ENCODE assay signal across 3 cellular contexts in the genomic region with DNA sequence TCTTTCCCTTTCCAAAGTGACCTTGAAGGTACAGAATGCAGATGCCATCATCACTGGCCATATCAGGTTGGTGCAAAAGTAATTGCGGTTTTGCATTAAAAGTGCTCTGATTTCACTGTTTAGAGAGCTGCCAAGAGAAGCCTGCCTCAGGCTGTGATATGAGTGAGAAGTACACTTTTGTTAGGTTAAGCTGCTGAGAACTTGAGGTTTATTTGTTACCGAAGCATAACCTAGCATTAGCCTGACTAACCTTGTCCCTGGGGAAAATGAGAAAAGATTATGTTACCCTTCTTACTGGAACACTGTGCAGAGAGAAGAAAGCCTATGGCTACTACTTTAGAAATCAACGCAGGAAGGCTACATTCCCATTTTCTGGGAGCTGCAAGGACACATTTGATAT.
TF ChIP-seq lines count a peak whose summit lies in the region.

No MANE protein-coding gene starts in this region.

TF ChIP-seq in HEK293, 187 proteins besides CTCF, POLR2A, EP300 and RAD21 (continued from another document):
- peak; percentile 30 for TF ChIP-seq SETDB1 (IDR thresholded peaks at IDR 0.05; ENCODE audit: insufficient read length, low read length)

TF ChIP-seq in K562, 482 proteins besides CTCF, POLR2A, EP300 and RAD21 (continued from another document):
- TF ChIP-seq ZBTB40 (IDR thresholded peaks at IDR 0.05) (peak; percentile 49; the same call in 1 of the 2 replicates), ZBTB40 (CRISPR knock-in tag; IDR thresholded peaks at IDR 0.05) (no peak), TEAD1 (CRISPR knock-in tag; IDR thresholded peaks at IDR 0.05) (no peak), ZNF253 (CRISPR knock-in tag; conservative IDR thresholded peaks at IDR 0.05) (no peak), JUNB (CRISPR knock-in tag; conservative IDR thresholded peaks at IDR 0.05) (no peak), FOXK1 (CRISPR knock-in tag; IDR thresholded peaks at IDR 0.05; ENCODE audit: borderline replicate concordance) (no peak), HCFC1 (IDR thresholded peaks at IDR 0.05; ENCODE audit: low read depth, low read length) (no peak)
- TF ChIP-seq, protein P1, sequence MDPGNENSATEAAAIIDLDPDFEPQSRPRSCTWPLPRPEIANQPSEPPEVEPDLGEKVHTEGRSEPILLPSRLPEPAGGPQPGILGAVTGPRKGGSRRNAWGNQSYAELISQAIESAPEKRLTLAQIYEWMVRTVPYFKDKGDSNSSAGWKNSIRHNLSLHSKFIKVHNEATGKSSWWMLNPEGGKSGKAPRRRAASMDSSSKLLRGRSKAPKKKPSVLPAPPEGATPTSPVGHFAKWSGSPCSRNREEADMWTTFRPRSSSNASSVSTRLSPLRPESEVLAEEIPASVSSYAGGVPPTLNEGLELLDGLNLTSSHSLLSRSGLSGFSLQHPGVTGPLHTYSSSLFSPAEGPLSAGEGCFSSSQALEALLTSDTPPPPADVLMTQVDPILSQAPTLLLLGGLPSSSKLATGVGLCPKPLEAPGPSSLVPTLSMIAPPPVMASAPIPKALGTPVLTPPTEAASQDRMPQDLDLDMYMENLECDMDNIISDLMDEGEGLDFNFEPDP (CRISPR knock-in tag; IDR thresholded peaks at IDR 0.05): no peak

TF ChIP-seq in SK-N-SH treated with all-trans-retinoic acid at 6 μM for 48 hours, 23 proteins besides CTCF, POLR2A, EP300 and RAD21 (continued from another document):
- TF ChIP-seq TSHZ2 (CRISPR knock-in tag; IDR thresholded peaks at IDR 0.05): no peak
- no peak for TF ChIP-seq ISL1 (CRISPR knock-in tag; IDR thresholded peaks at IDR 0.05)
- TF ChIP-seq GLIS3 (CRISPR knock-in tag; IDR thresholded peaks at IDR 0.05): no peak
- no peak for TF ChIP-seq ZC3H10 (CRISPR knock-in tag; IDR thresholded peaks at IDR 0.05)
- TF ChIP-seq BACH2 (CRISPR knock-in tag; IDR thresholded peaks at IDR 0.05; ENCODE audit: borderline replicate concordance): no peak
- no peak for TF ChIP-seq PATZ1 (CRISPR knock-in tag; IDR thresholded peaks at IDR 0.05; ENCODE audit: borderline replicate concordance)
- TF ChIP-seq SNAI2 (CRISPR knock-in tag; IDR thresholded peaks at IDR 0.05): no peak
- no peak for TF ChIP-seq PPARA (CRISPR knock-in tag; IDR thresholded peaks at IDR 0.05; ENCODE audit: borderline replicate concordance)
- TF ChIP-seq ZNF8 (CRISPR knock-in tag; IDR thresholded peaks at IDR 0.05): no peak
- no peak for TF ChIP-seq ZFP3 (CRISPR knock-in tag; IDR thresholded peaks at IDR 0.05)
